In the genomic region with DNA sequence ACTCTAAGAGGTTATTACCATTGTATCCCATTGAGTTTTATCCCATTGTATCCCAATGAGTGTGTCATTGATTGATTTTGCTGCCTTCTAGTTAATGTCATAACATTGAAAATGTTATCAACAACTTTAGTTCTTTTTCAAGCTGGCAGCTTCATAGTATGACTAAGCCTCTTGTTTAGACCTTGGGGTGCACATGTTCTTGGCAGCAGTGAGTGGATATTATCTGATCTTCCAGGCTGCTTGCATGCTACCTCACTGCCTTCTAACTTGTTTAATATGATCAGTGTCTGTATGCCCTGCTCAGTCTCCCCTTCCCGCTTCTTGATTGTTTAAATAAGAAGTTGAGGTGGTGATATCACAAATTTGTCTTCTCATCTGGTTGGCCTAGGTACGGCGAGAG, we compare ENCODE assay signal across 19 cellular contexts. TPM values are rescaled to one million over a fixed set of nuclear protein-coding genes. Genes with fewer than 3 reads are reported as not detected.
DNase-seq lines count a peak whose midpoint lies in the region; ATAC-seq and TF ChIP-seq lines count a peak whose summit lies in the region.
"Had no signal": no experiment of that assay in that cellular context is flagged by ENCODE, and none has a peak within 500 bp of the region (broad histone marks: within the 10 kb centered on the region; RNA-seq: fewer than 3 reads in every experiment).

No MANE protein-coding gene starts in this region.

- peak; percentile 14 for ATAC-seq in activated T-helper 17 cell treated with anti-CD3 and anti-CD28 coated beads, Interleukin-2, amount 50 U/mL, for 72 hours (replicated peaks)
- ATAC-seq in HG03095 (IDR thresholded peaks at IDR 0.05; ENCODE audit: unreplicated experiment) (no peak), HG02981 (IDR thresholded peaks at IDR 0.05; ENCODE audit: unreplicated experiment) (no peak)
- ATAC-seq: CD8-positive, alpha-beta T cell; left lung; T-cell had no signal

- H3K9me3 Mint-ChIP-seq in activated T-helper 17 cell treated with anti-CD3 and anti-CD28 coated beads, Interleukin-2, amount 50 U/mL, for 72 hours, result peaks cover 15% of the 10 kb centered on the region
- peaks cover 27% of the 10 kb centered on the region for H3K9me3 Mint-ChIP-seq in progenitor cell of endocrine pancreas (ENCODE audit: low read depth)

- TF ChIP-seq POLR2A in erythroblast (IDR thresholded peaks at IDR 0.05; ENCODE audit: low read length), result no peak

- peaks cover 68% of the 10 kb centered on the region for H3K36me3 Mint-ChIP-seq in activated T-helper 17 cell treated with anti-CD3 and anti-CD28 coated beads, Interleukin-2, amount 50 U/mL, for 72 hours (ENCODE audit: low read depth)
- peaks cover 60% of the 10 kb centered on the region for H3K36me3 Mint-ChIP-seq in progenitor cell of endocrine pancreas (ENCODE audit: insufficient read depth)

- H3K4me1 Mint-ChIP-seq in activated T-helper 17 cell treated with anti-CD3 and anti-CD28 coated beads, Interleukin-2, amount 50 U/mL, for 72 hours, result peaks cover 23% of the 10 kb centered on the region
- peaks cover 5% of the 10 kb centered on the region for H3K4me1 Mint-ChIP-seq in progenitor cell of endocrine pancreas (ENCODE audit: low read depth)

- DNase-seq in EL (peak; percentile 13), erythroblast (lab: John Stamatoyannopoulos, UW) (peak; percentile 37 to 48), progenitor cell of endocrine pancreas (ENCODE audit: low spot score, unreplicated experiment) (no peak), NCI-H774 (lab: John Stamatoyannopoulos, UW) (no peak)
- DNase-seq: activated CD4-positive, alpha-beta T cell treated with anti-CD3 and anti-CD28 coated beads, Interleukin-2, amount 50 U/mL, for 4 hours; activated naive CD4-positive, alpha-beta T cell; aorta; CD8-positive, alpha-beta T cell; DMS53; KG1; left lung; NCI-H1092; psoas muscle; SHP77 treated with DMSO at 0.1 percent for 48 hours; stimulated activated CD4-positive, alpha-beta T cell treated with anti-CD3 and anti-CD28 coated beads, Interleukin-12 subunit alpha, Interleukin-12 subunit beta, amount 100 ng/mL, for 4 hours; T-cell had no signal

- no peaks in the 10 kb centered on the region for H3K27me3 Mint-ChIP-seq in activated T-helper 17 cell treated with anti-CD3 and anti-CD28 coated beads, Interleukin-2, amount 50 U/mL, for 72 hours
- no peaks in the 10 kb centered on the region for H3K27me3 Mint-ChIP-seq in progenitor cell of endocrine pancreas
- H3K27me3 Mint-ChIP-seq: T-cell had no signal

- peak overlapping the region; percentile 47 for H3K27ac Mint-ChIP-seq in activated T-helper 17 cell treated with anti-CD3 and anti-CD28 coated beads, Interleukin-2, amount 50 U/mL, for 72 hours
- peak overlapping the region; percentile 1 for H3K27ac Mint-ChIP-seq in progenitor cell of endocrine pancreas
- H3K27ac Mint-ChIP-seq: CD8-positive, alpha-beta T cell; T-cell had no signal

- TF ChIP-seq CTCF in progenitor cell of endocrine pancreas (IDR thresholded peaks at IDR 0.05; ENCODE audit: unreplicated experiment), result no peak

- no peak overlapping the region for H3K4me3 Mint-ChIP-seq in activated T-helper 17 cell treated with anti-CD3 and anti-CD28 coated beads, Interleukin-2, amount 50 U/mL, for 72 hours
- H3K4me3 Mint-ChIP-seq in progenitor cell of endocrine pancreas (ENCODE audit: low read depth), result no peak overlapping the region
- H3K4me3 Mint-ChIP-seq: CD8-positive, alpha-beta T cell; T-cell had no signal

RNA-seq across cellular contexts. Expression of a gene that starts 24.6 kb away (rescaled TPM):
- 10 to 100 TPM; 40.9 to 53.0 TPM for total RNA-seq in activated T-helper 17 cell treated with anti-CD3 and anti-CD28 coated beads, Interleukin-2, amount 50 U/mL, for 72 hours
- total RNA-seq in progenitor cell of endocrine pancreas, result 59.0 and 60.1 TPM in 2 replicates

Comparison
In these comparisons a context has a peak if more than half of its experiments do, and no peak if none do; other contexts are left out.
1. DNase-seq: peak in EL (single experiment) and erythroblast (2 of 2); none in progenitor cell of endocrine pancreas (single experiment) and NCI-H774 (single experiment).